1 cellular context compared by ENCODE assay signal in the genomic region with DNA sequence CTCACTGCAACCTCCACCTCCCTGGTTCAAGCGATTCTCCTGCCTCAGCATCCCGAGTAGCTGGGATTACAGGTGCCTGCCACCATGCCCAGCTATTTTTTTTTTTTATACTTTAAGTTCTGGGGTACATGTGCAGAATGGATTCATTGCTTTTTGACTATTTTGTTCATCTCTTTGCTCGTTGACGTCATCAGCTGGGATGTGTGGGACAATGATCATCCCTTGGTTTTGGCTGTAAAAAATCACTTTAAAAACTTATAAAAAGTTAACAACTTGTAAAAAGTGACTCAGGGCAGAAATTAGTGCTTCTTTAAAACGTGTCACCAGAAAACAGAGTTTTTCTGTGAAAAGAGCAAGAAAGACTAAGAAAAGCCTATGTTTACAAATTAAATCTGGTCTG.
TF ChIP-seq lines count a peak whose summit lies in the region.

No MANE protein-coding gene starts in this region.

TF ChIP-seq in HepG2, 621 proteins besides CTCF, POLR2A, EP300 and RAD21:
- no peak for TF ChIP-seq TEAD3 (CRISPR knock-in tag; optimal IDR thresholded peaks at IDR 0.05; ENCODE audit: borderline replicate concordance)
- TF ChIP-seq, protein P1, sequence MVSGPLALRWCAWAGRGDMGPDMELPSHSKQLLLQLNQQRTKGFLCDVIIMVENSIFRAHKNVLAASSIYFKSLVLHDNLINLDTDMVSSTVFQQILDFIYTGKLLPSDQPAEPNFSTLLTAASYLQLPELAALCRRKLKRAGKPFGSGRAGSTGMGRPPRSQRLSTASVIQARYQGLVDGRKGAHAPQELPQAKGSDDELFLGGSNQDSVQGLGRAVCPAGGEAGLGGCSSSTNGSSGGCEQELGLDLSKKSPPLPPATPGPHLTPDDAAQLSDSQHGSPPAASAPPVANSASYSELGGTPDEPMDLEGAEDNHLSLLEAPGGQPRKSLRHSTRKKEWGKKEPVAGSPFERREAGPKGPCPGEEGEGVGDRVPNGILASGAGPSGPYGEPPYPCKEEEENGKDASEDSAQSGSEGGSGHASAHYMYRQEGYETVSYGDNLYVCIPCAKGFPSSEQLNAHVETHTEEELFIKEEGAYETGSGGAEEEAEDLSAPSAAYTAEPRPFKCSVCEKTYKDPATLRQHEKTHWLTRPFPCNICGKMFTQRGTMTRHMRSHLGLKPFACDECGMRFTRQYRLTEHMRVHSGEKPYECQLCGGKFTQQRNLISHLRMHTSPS (CRISPR knock-in tag; IDR thresholded peaks at IDR 0.05; ENCODE audit: low read depth) = no peak
- TF ChIP-seq, protein P2, sequence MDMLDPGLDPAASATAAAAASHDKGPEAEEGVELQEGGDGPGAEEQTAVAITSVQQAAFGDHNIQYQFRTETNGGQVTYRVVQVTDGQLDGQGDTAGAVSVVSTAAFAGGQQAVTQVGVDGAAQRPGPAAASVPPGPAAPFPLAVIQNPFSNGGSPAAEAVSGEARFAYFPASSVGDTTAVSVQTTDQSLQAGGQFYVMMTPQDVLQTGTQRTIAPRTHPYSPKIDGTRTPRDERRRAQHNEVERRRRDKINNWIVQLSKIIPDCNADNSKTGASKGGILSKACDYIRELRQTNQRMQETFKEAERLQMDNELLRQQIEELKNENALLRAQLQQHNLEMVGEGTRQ (IDR thresholded peaks at IDR 0.05; ENCODE audit: low read depth, low read length) = no peak
- TF ChIP-seq, protein P2 (CRISPR knock-in tag; IDR thresholded peaks at IDR 0.05; ENCODE audit: borderline replicate concordance) = no peak
- TF ChIP-seq ATF7 (IDR thresholded peaks at IDR 0.05) = peak; percentile 62
- no peak for TF ChIP-seq ATF7 (CRISPR knock-in tag; IDR thresholded peaks at IDR 0.05)
- no peak for TF ChIP-seq HOXA9 (CRISPR knock-in tag; IDR thresholded peaks at IDR 0.05; ENCODE audit: borderline replicate concordance)
- TF ChIP-seq, protein P3, sequence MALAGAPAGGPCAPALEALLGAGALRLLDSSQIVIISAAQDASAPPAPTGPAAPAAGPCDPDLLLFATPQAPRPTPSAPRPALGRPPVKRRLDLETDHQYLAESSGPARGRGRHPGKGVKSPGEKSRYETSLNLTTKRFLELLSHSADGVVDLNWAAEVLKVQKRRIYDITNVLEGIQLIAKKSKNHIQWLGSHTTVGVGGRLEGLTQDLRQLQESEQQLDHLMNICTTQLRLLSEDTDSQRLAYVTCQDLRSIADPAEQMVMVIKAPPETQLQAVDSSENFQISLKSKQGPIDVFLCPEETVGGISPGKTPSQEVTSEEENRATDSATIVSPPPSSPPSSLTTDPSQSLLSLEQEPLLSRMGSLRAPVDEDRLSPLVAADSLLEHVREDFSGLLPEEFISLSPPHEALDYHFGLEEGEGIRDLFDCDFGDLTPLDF (CRISPR knock-in tag; IDR thresholded peaks at IDR 0.05) = no peak
- TF ChIP-seq CREB1 (IDR thresholded peaks at IDR 0.05) = peak; percentile 79
- no peak for TF ChIP-seq CREB1 (CRISPR knock-in tag; IDR thresholded peaks at IDR 0.05)
